Comparison of ENCODE assay signal across 8 cellular contexts in genomic region chr14:91350813-91351507, GRCh38.
DNase-seq lines count a peak whose midpoint lies in the region; ATAC-seq and TF ChIP-seq lines count a peak whose summit lies in the region.

No MANE protein-coding gene starts in this region.

- ATAC-seq in GM18907 (IDR thresholded peaks at IDR 0.05; ENCODE audit: unreplicated experiment) = peak; percentile 59
- peak; percentile 65 for ATAC-seq in HG02884 (IDR thresholded peaks at IDR 0.05; ENCODE audit: unreplicated experiment)
- peak; percentile 56 to 65 for ATAC-seq in stimulated activated naive B cell treated with anti-CD40 and anti-IgM and Interleukin-4, amounts not matched to agents 10 μg/mL and 1 μg/mL and 100 μg/mL, for 72 hours (replicated peaks)

- peak overlapping the region; percentile 38 for H3K4me3 ChIP-seq in SU-DHL-6 (ENCODE audit: insufficient read depth, low read length, poor library complexity, severe bottlenecking)
- peak overlapping the region; percentile 89 for H3K4me3 ChIP-seq in endocrine pancreas (ENCODE audit: control insufficient read depth, insufficient read depth, low read length)
- H3K4me3 ChIP-seq in BE2C (ENCODE audit: low read depth, low read length) = no peak overlapping the region

- H3K27me3 Mint-ChIP-seq in stimulated activated naive B cell treated with anti-CD40 and anti-IgM and Interleukin-4, amounts not matched to agents 10 μg/mL and 1 μg/mL and 100 μg/mL, for 72 hours = no peaks in the 10 kb centered on the region

- H3K4me1 Mint-ChIP-seq in stimulated activated naive B cell treated with anti-CD40 and anti-IgM and Interleukin-4, amounts not matched to agents 10 μg/mL and 1 μg/mL and 100 μg/mL, for 72 hours = peaks cover 69 to 92% of the 10 kb centered on the region in 2 donors

- TF ChIP-seq CTCF in SU-DHL-6 (IDR thresholded peaks at IDR 0.05; ENCODE audit: insufficient read depth, low read length, poor library complexity, severe bottlenecking) (no peak), BE2C (IDR thresholded peaks at IDR 0.05; ENCODE audit: low read depth, low read length) (no peak)

- H3K9me3 Mint-ChIP-seq in stimulated activated naive B cell treated with anti-CD40 and anti-IgM and Interleukin-4, amounts not matched to agents 10 μg/mL and 1 μg/mL and 100 μg/mL, for 72 hours = no peaks in the 10 kb centered on the region

- DNase-seq in stimulated activated naive B cell treated with anti-CD40 and anti-IgM and Interleukin-4, amounts not matched to agents 10 μg/mL and 1 μg/mL and 100 μg/mL, for 72 hours = no peak
- DNase-seq in SHP77 treated with DMSO at 0.1 percent for 48 hours (lab: John Stamatoyannopoulos, UW) = no peak
- DNase-seq in NCI-H2227 treated with DMSO at 0.1 percent for 48 hours (lab: John Stamatoyannopoulos, UW) = no peak
- no peak for DNase-seq in BE2C

- H3F3A ChIP-seq in SU-DHL-6 (ENCODE audit: insufficient read depth) = peaks cover 53% of the 10 kb centered on the region

- no peak overlapping the region for H2AFZ ChIP-seq in SU-DHL-6 (ENCODE audit: low read depth, low read length, severe bottlenecking)

- peak overlapping the region; percentile 83 to 84 for H3K4me3 Mint-ChIP-seq in stimulated activated naive B cell treated with anti-CD40 and anti-IgM and Interleukin-4, amounts not matched to agents 10 μg/mL and 1 μg/mL and 100 μg/mL, for 72 hours

- H3K27ac ChIP-seq in SU-DHL-6 (ENCODE audit: low read depth, low read length) = peak overlapping the region; percentile 99

- no peaks in the 10 kb centered on the region for H3K4me1 ChIP-seq in endocrine pancreas (ENCODE audit: control insufficient read depth, insufficient read depth, low read length)
- no peaks in the 10 kb centered on the region for H3K4me1 ChIP-seq in BE2C

- peak overlapping the region; percentile 84 for H3K4me2 ChIP-seq in SU-DHL-6 (ENCODE audit: low read depth, low read length, poor library complexity, severe bottlenecking)

- H3K36me3 Mint-ChIP-seq in stimulated activated naive B cell treated with anti-CD40 and anti-IgM and Interleukin-4, amounts not matched to agents 10 μg/mL and 1 μg/mL and 100 μg/mL, for 72 hours = peaks cover 30 to 49% of the 10 kb centered on the region in 2 donors

- H3K79me2 ChIP-seq in SU-DHL-6 (ENCODE audit: insufficient read depth, low read length) = peaks cover 79% of the 10 kb centered on the region

- H3K27me3 ChIP-seq in SU-DHL-6 (ENCODE audit: low read length) (no peaks in the 10 kb centered on the region), endocrine pancreas (ENCODE audit: control insufficient read depth, insufficient read depth, low read length) (no peaks in the 10 kb centered on the region), BE2C (no peaks in the 10 kb centered on the region)

- peak overlapping the region; percentile 95 for H3K27ac Mint-ChIP-seq in stimulated activated naive B cell treated with anti-CD40 and anti-IgM and Interleukin-4, amounts not matched to agents 10 μg/mL and 1 μg/mL and 100 μg/mL, for 72 hours

- H3K36me3 ChIP-seq in SU-DHL-6 (ENCODE audit: low read length) (no peaks in the 10 kb centered on the region), endocrine pancreas (ENCODE audit: control insufficient read depth, insufficient read depth, low read length) (no peaks in the 10 kb centered on the region), BE2C (no peaks in the 10 kb centered on the region)

- no peaks in the 10 kb centered on the region for H4K20me1 ChIP-seq in SU-DHL-6 (ENCODE audit: low read depth, low read length)

- no peaks in the 10 kb centered on the region for H3K9me3 ChIP-seq in SU-DHL-6 (ENCODE audit: insufficient read depth, low read length)
- H3K9me3 ChIP-seq in endocrine pancreas (ENCODE audit: control insufficient read depth, low read length) = no peaks in the 10 kb centered on the region
- no peaks in the 10 kb centered on the region for H3K9me3 ChIP-seq in BE2C

- peak overlapping the region; percentile 67 for H3K9ac ChIP-seq in SU-DHL-6 (ENCODE audit: low read length)
- H3K9ac ChIP-seq in endocrine pancreas (ENCODE audit: control insufficient read depth, insufficient read depth, low read length) = peak overlapping the region; percentile 30

- no peaks in the 10 kb centered on the region for H3K9me2 ChIP-seq in SU-DHL-6 (replicated peaks; ENCODE audit: insufficient read depth, low read length)
